Comparison of ENCODE assay signal across 8 cellular contexts in genomic region chr10:15764867-15765454, GRCh38. TPM values are rescaled to one million over a fixed set of nuclear protein-coding genes. Genes with fewer than 3 reads are reported as not detected.
"Had no signal": no experiment of that assay in that cellular context is flagged by ENCODE, and none has a peak within 500 bp of the region (broad histone marks: within the 10 kb centered on the region; RNA-seq: fewer than 3 reads in every experiment).

No MANE protein-coding gene starts in this region.

- H3K27ac ChIP-seq: GM23248 had no signal

- H3K36me3 ChIP-seq: HAP-1 had no signal

- ATAC-seq: HCT116 had no signal

- H3K4me3 ChIP-seq: GM23248, HAP-1 had no signal

- H3K9me3 ChIP-seq: HAP-1 had no signal

- DNase-seq: GM23248, GOT3, H7, IMR-90, KG1 had no signal

- H3K4me1 ChIP-seq: HAP-1 had no signal

RNA-seq across cellular contexts. Expression of gene ITGA8, which starts 45.2 kb away (rescaled TPM):
- total RNA-seq: HT-29 had no signal
- polyA plus RNA-seq: GM23248 had no signal
